Comparison of ENCODE assay signal across 1 cellular context in genomic region chr19:46717716-46718143, GRCh38.
TF ChIP-seq lines count a peak whose summit lies in the region.

No MANE protein-coding gene starts in this region.

TF ChIP-seq in GM12878, 131 proteins besides CTCF, POLR2A, EP300 and RAD21:
- TF ChIP-seq EGR1 (IDR thresholded peaks at IDR 0.05; ENCODE audit: borderline replicate concordance in 1 of 2, low read depth in 2 of 2, low read length in 2 of 2) (0 out of 3 replicates have a peak, but pooled peaks of 1 of the 2 experiments have one; percentile 14), IRF5 (IDR thresholded peaks at IDR 0.05; ENCODE audit: borderline replicate concordance) (no peak), TBL1XR1 (IDR thresholded peaks at IDR 0.05; ENCODE audit: low read depth, low read length) (no peak), SRF (IDR thresholded peaks at IDR 0.05; ENCODE audit: low read depth in 2 of 2, low read length in 2 of 2) (no peak), WRNIP1 (IDR thresholded peaks at IDR 0.05; ENCODE audit: borderline replicate concordance, low read depth, low read length) (peak; percentile 41; the same call in 1 of the 2 replicates), IRF4 (IDR thresholded peaks at IDR 0.05; ENCODE audit: low read depth, low read length) (no peak), CHD2 (IDR thresholded peaks at IDR 0.05; ENCODE audit: borderline replicate concordance, low read depth, low read length) (0 out of 2 replicates have a peak, but pooled peaks have one; percentile 11), DPF2 (IDR thresholded peaks at IDR 0.05) (peak; percentile 43; the same call in 1 of the 2 replicates), SMARCA5 (IDR thresholded peaks at IDR 0.05) (0 out of 2 replicates have a peak, but pooled peaks have one; percentile 13), ATF7 (IDR thresholded peaks at IDR 0.05; ENCODE audit: low read depth) (no peak), BACH1 (IDR thresholded peaks at IDR 0.05; ENCODE audit: borderline replicate concordance) (0 out of 2 replicates have a peak, but pooled peaks have one; percentile 29)
- TF ChIP-seq, protein P1, sequence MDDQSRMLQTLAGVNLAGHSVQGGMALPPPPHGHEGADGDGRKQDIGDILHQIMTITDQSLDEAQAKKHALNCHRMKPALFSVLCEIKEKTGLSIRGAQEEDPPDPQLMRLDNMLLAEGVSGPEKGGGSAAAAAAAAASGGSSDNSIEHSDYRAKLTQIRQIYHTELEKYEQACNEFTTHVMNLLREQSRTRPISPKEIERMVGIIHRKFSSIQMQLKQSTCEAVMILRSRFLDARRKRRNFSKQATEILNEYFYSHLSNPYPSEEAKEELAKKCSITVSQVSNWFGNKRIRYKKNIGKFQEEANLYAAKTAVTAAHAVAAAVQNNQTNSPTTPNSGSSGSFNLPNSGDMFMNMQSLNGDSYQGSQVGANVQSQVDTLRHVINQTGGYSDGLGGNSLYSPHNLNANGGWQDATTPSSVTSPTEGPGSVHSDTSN (IDR thresholded peaks at IDR 0.05; ENCODE audit: insufficient replicate concordance, low read depth, low read length) = no peak
